ENCODE assay signal across 27 cellular contexts in genomic region chr9:125466356-125466855, GRCh38.
DNase-seq lines count a peak whose midpoint lies in the region; ATAC-seq and TF ChIP-seq lines count a peak whose summit lies in the region.
"Had no signal": no experiment of that assay in that cellular context is flagged by ENCODE, and none has a peak within 500 bp of the region (broad histone marks: within the 10 kb centered on the region; RNA-seq: fewer than 3 reads in every experiment).

No MANE protein-coding gene starts in this region.

- H3K4me3 Mint-ChIP-seq in T-helper 2 cell treated with Interferon-gamma antibody and Interleukin-4, amounts not matched to agents 5 μg/mL and 100 μg/mL, for 36 hours: no peak overlapping the region
- H3K4me3 Mint-ChIP-seq in naive thymus-derived CD4-positive, alpha-beta T cell: no peak overlapping the region
- no peak overlapping the region for H3K4me3 Mint-ChIP-seq in stimulated activated memory B cell treated with anti-CD40 and anti-IgM and Interleukin-4, amounts not matched to agents 10 μg/mL and 1 μg/mL and 100 μg/mL, for 72 hours
- H3K4me3 Mint-ChIP-seq: CD4-positive, alpha-beta T cell had no signal

- TF ChIP-seq POLR2A in vagina (IDR thresholded peaks at IDR 0.05): no peak

- H3K27me3 ChIP-seq in vagina: no peaks in the 10 kb centered on the region
- no peaks in the 10 kb centered on the region for H3K27me3 ChIP-seq in naive thymus-derived CD4-positive, alpha-beta T cell (ENCODE audit: control insufficient read depth in 2 of 2, insufficient read depth in 2 of 2, low read length in 2 of 2)
- H3K27me3 ChIP-seq: BLaER1 treated with 17β-estradiol and CSF1 and Interleukin-3, amounts not matched to agents 10 nM and 100 nM had no signal

- CTCF ChIA-PET in naive thymus-derived CD4-positive, alpha-beta T cell (lab: Charles Lee): no interaction called here

- H3K4me1 ChIP-seq in vagina: peaks cover 27% of the 10 kb centered on the region
- H3K4me1 ChIP-seq in naive thymus-derived CD4-positive, alpha-beta T cell (ENCODE audit: control insufficient read depth in 2 of 2, insufficient read depth in 2 of 2, low read length in 2 of 2): no peaks in the 10 kb centered on the region
- H3K4me1 ChIP-seq: A549; BLaER1 treated with 17β-estradiol and CSF1 and Interleukin-3, amounts not matched to agents 10 nM and 100 nM had no signal

- peaks cover 0 to 17% of the 10 kb centered on the region in 2 donors for H3K36me3 ChIP-seq in vagina
- H3K36me3 ChIP-seq in naive thymus-derived CD4-positive, alpha-beta T cell (ENCODE audit: control insufficient read depth in 2 of 3, insufficient read depth in 3 of 3, low read length in 3 of 3): peaks cover 0 to 42% (median 0%) of the 10 kb centered on the region in 3 experiments

- no peak for TF ChIP-seq CTCF in coronary artery (IDR thresholded peaks at IDR 0.05)
- TF ChIP-seq CTCF in vagina (IDR thresholded peaks at IDR 0.05): no peak

- intact Hi-C loops in vagina (cut with DNase I): no loop called here
- intact Hi-C loops in naive thymus-derived CD4-positive, alpha-beta T cell (cut with micrococcal nuclease): no loop called here

- H3K9me3 Mint-ChIP-seq in T-helper 2 cell treated with Interferon-gamma antibody and Interleukin-4, amounts not matched to agents 5 μg/mL and 100 μg/mL, for 36 hours: no peaks in the 10 kb centered on the region
- H3K9me3 Mint-ChIP-seq in naive thymus-derived CD4-positive, alpha-beta T cell: no peaks in the 10 kb centered on the region
- no peaks in the 10 kb centered on the region for H3K9me3 Mint-ChIP-seq in stimulated activated memory B cell treated with anti-CD40 and anti-IgM and Interleukin-4, amounts not matched to agents 10 μg/mL and 1 μg/mL and 100 μg/mL, for 72 hours
- H3K9me3 Mint-ChIP-seq: CD4-positive, alpha-beta T cell had no signal

- ATAC-seq in naive thymus-derived CD4-positive, alpha-beta T cell: no peak
- ATAC-seq in stimulated activated memory B cell treated with anti-CD40 and anti-IgM and Interleukin-4, amounts not matched to agents 10 μg/mL and 1 μg/mL and 100 μg/mL, for 72 hours: no peak
- ATAC-seq: A549, GM12878, HepG2 had no signal

- no peaks in the 10 kb centered on the region for H3K27me3 Mint-ChIP-seq in T-helper 2 cell treated with Interferon-gamma antibody and Interleukin-4, amounts not matched to agents 5 μg/mL and 100 μg/mL, for 36 hours (ENCODE audit: low read depth)
- H3K27me3 Mint-ChIP-seq in naive thymus-derived CD4-positive, alpha-beta T cell: no peaks in the 10 kb centered on the region
- no peaks in the 10 kb centered on the region for H3K27me3 Mint-ChIP-seq in stimulated activated memory B cell treated with anti-CD40 and anti-IgM and Interleukin-4, amounts not matched to agents 10 μg/mL and 1 μg/mL and 100 μg/mL, for 72 hours
- H3K27me3 Mint-ChIP-seq: CD4-positive, alpha-beta T cell had no signal

- H3K4me3 ChIP-seq in coronary artery: no peak overlapping the region
- no peak overlapping the region for H3K4me3 ChIP-seq in vagina
- H3K4me3 ChIP-seq in naive thymus-derived CD4-positive, alpha-beta T cell (ENCODE audit: low read length): no peak overlapping the region
- H3K4me3 ChIP-seq: A549; BLaER1 treated with 17β-estradiol and CSF1 and Interleukin-3, amounts not matched to agents 10 nM and 100 nM; GM12878 had no signal

- H3K27ac ChIP-seq in coronary artery (no peak overlapping the region), vagina (peak overlapping the region; percentile 44)
- H3K27ac ChIP-seq in naive thymus-derived CD4-positive, alpha-beta T cell (ENCODE audit: low read depth, low read length): no peak overlapping the region
- H3K27ac ChIP-seq: A549; BLaER1 treated with 17β-estradiol and CSF1 and Interleukin-3, amounts not matched to agents 10 nM and 100 nM had no signal

- DNase-seq in coronary artery (ENCODE audit: low spot score): peak; percentile 16
- peak; percentile 33 for DNase-seq in medulla oblongata (ENCODE audit: extremely low spot score)
- peak; percentile 59 for DNase-seq in pons (ENCODE audit: low spot score)
- DNase-seq in vagina (ENCODE audit: extremely low spot score in 2 of 2): no peak
- no peak for DNase-seq in T-helper 2 cell treated with Interferon-gamma antibody and Interleukin-4, amounts not matched to agents 5 μg/mL and 100 μg/mL, for 36 hours (ENCODE audit: low spot score)
- DNase-seq in naive thymus-derived CD4-positive, alpha-beta T cell: no peak
- DNase-seq: AML-193; CD4-positive, alpha-beta T cell; COR-L47; DMS53; HCEC 1CT; Karpas-422; NCI-H1092; NCI-H1417 treated with DMSO at 0.1 percent for 48 hours; NCI-H187; NCI-H2081 treated with DMSO at 0.1 percent for 48 hours; NCI-H2171; NCI-H226; NCI-H510A; NCI-H69; Right ventricle myocardium superior; RPMI8226 had no signal

- POLR2A ChIA-PET in naive thymus-derived CD4-positive, alpha-beta T cell (lab: Charles Lee): no interaction called here

- no peak overlapping the region for H3K27ac Mint-ChIP-seq in T-helper 2 cell treated with Interferon-gamma antibody and Interleukin-4, amounts not matched to agents 5 μg/mL and 100 μg/mL, for 36 hours
- no peak overlapping the region for H3K27ac Mint-ChIP-seq in naive thymus-derived CD4-positive, alpha-beta T cell
- no peak overlapping the region for H3K27ac Mint-ChIP-seq in stimulated activated memory B cell treated with anti-CD40 and anti-IgM and Interleukin-4, amounts not matched to agents 10 μg/mL and 1 μg/mL and 100 μg/mL, for 72 hours
- H3K27ac Mint-ChIP-seq: CD4-positive, alpha-beta T cell had no signal

- H3K4me1 Mint-ChIP-seq in T-helper 2 cell treated with Interferon-gamma antibody and Interleukin-4, amounts not matched to agents 5 μg/mL and 100 μg/mL, for 36 hours (ENCODE audit: low read depth): no peaks in the 10 kb centered on the region
- no peaks in the 10 kb centered on the region for H3K4me1 Mint-ChIP-seq in naive thymus-derived CD4-positive, alpha-beta T cell
- no peaks in the 10 kb centered on the region for H3K4me1 Mint-ChIP-seq in stimulated activated memory B cell treated with anti-CD40 and anti-IgM and Interleukin-4, amounts not matched to agents 10 μg/mL and 1 μg/mL and 100 μg/mL, for 72 hours

- H3K36me3 Mint-ChIP-seq in T-helper 2 cell treated with Interferon-gamma antibody and Interleukin-4, amounts not matched to agents 5 μg/mL and 100 μg/mL, for 36 hours (ENCODE audit: low read depth): no peaks in the 10 kb centered on the region
- H3K36me3 Mint-ChIP-seq in naive thymus-derived CD4-positive, alpha-beta T cell: peaks cover 2 to 40% (median 27%) of the 10 kb centered on the region in 5 donors
- peaks cover 47% of the 10 kb centered on the region for H3K36me3 Mint-ChIP-seq in stimulated activated memory B cell treated with anti-CD40 and anti-IgM and Interleukin-4, amounts not matched to agents 10 μg/mL and 1 μg/mL and 100 μg/mL, for 72 hours

- no peaks in the 10 kb centered on the region for H3K9me3 ChIP-seq in vagina
- no peaks in the 10 kb centered on the region for H3K9me3 ChIP-seq in naive thymus-derived CD4-positive, alpha-beta T cell (ENCODE audit: control insufficient read depth in 2 of 3, low read length in 3 of 3)
- H3K9me3 ChIP-seq: A549 had no signal

Comparison
In these comparisons a context has a peak if more than half of its experiments do, and no peak if none do; other contexts are left out.
1. DNase-seq: peak in coronary artery (single experiment), medulla oblongata (single experiment) and pons (single experiment); none in vagina (0 of 2), T-helper 2 cell treated with Interferon-gamma antibody and Interleukin-4, amounts not matched to agents 5 μg/mL and 100 μg/mL, for 36 hours (single experiment) and naive thymus-derived CD4-positive, alpha-beta T cell (0 of 9).